In the genomic region with DNA sequence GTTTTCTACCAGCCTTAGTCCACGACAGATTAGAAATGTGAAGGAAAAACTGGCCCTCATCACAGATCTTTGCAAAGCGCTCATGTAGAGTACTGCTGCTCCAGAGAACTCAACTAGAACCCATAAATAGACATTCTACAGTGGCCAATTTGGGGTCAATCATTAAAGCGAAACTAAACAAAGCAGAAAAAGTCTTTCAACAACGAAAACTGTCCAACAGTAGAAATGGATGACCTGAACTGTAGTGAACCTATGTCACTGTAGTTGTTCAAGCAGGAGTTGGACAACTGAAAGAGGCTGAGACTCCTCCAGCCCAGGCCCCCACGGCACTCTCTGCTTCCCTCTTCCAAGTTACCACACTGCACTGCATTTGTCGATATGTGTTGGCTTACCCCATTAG, we compare ENCODE assay signal across 18 cellular contexts.
DNase-seq lines count a peak whose midpoint lies in the region; ATAC-seq, FAIRE-seq and TF ChIP-seq lines count a peak whose summit lies in the region.
"Had no signal": no experiment of that assay in that cellular context is flagged by ENCODE, and none has a peak within 500 bp of the region (broad histone marks: within the 10 kb centered on the region; RNA-seq: fewer than 3 reads in every experiment).

No MANE protein-coding gene starts in this region.

- H3K27me3 ChIP-seq in IMR-90 (ENCODE audit: control insufficient read depth, insufficient read depth, low read length) (no peaks in the 10 kb centered on the region), HepG2 (ENCODE audit: control insufficient read depth in 1 of 2, insufficient read depth in 2 of 2, low read length in 2 of 2) (no peaks in the 10 kb centered on the region)
- H3K27me3 ChIP-seq: BLaER1 had no signal

- TF ChIP-seq POLR2A in IMR-90 (IDR thresholded peaks at IDR 0.05; ENCODE audit: low read depth, low read length), result no peak
- TF ChIP-seq POLR2A in HepG2 (IDR thresholded peaks at IDR 0.05; ENCODE audit: insufficient read depth in 1 of 2, low read depth in 2 of 2, low read length in 2 of 2), result no peak

- FAIRE-seq in HepG2 (lab: Jason Lieb, UNC) (no peak), D721Med (lab: Jason Lieb, UNC) (no peak)
- FAIRE-seq: A204.1, GM12878, H54, K562 had no signal

- DNase-seq in IMR-90 (no peak), OCI-M1 (lab: John Stamatoyannopoulos, UW) (peak; percentile 13), HepG2 (ENCODE audit: low spot score) (no peak), D721Med (ENCODE audit: insufficient read length, low spot score) (no peak)
- no peak for DNase-seq in natural killer cell treated with Interleukin-12 subunit alpha and Interleukin-12 subunit beta and Interleukin-15 and Interleukin-18, amount 100 ng/mL, for 72 hours (ENCODE audit: low spot score)
- DNase-seq: CD4-positive, alpha-beta memory T cell; DMS79 treated with DMSO at 0.1 percent for 48 hours; EL; HCEC 1CT had no signal

- H3K4me1 ChIP-seq in IMR-90 (ENCODE audit: control insufficient read depth, insufficient read depth, low read length), result peaks cover 3% of the 10 kb centered on the region
- no peaks in the 10 kb centered on the region for H3K4me1 ChIP-seq in HepG2 (ENCODE audit: insufficient read depth, low read length)
- H3K4me1 ChIP-seq: BLaER1 had no signal

- TF ChIP-seq CTCF in IMR-90 (conservative IDR thresholded peaks at IDR 0.05; ENCODE audit: low read depth, low read length), result no peak
- no peak for TF ChIP-seq CTCF in HepG2 (CRISPR knock-in tag; IDR thresholded peaks at IDR 0.05)
- no peak for TF ChIP-seq CTCF in D721Med (IDR thresholded peaks at IDR 0.05; ENCODE audit: insufficient read depth, missing control alignments)

- H3K18ac ChIP-seq in IMR-90 (ENCODE audit: low read depth, low read length), result no peak overlapping the region

- peaks cover 4 to 17% of the 10 kb centered on the region in 2 experiments; a peak in 2 of 4 replicates for H3K79me1 ChIP-seq in IMR-90 (ENCODE audit: low read depth in 1 of 2, low read length in 2 of 2)

- H3K9ac ChIP-seq in IMR-90 (ENCODE audit: low read depth, low read length) (no peak overlapping the region), HepG2 (ENCODE audit: insufficient read depth, low read depth, low read length) (no peak overlapping the region)
- H3K9ac ChIP-seq: BLaER1 had no signal

- BruUV-seq in IMR-90 (replicated peaks; lab: Mats Ljungman, UMichigan) (no TSS peak), HepG2 (replicated peaks; lab: Mats Ljungman, UMichigan) (no TSS peak)

- H2BK5ac ChIP-seq in IMR-90 (ENCODE audit: low read depth, low read length, poor library complexity, severe bottlenecking), result no peak overlapping the region

- H3K9me3 Mint-ChIP-seq in natural killer cell treated with Interleukin-12 subunit alpha and Interleukin-12 subunit beta and Interleukin-15 and Interleukin-18, amount 100 ng/mL, for 72 hours, result no peaks in the 10 kb centered on the region
- H3K9me3 Mint-ChIP-seq: GM23338 had no signal

- H3K4me1 Mint-ChIP-seq in natural killer cell treated with Interleukin-12 subunit alpha and Interleukin-12 subunit beta and Interleukin-15 and Interleukin-18, amount 100 ng/mL, for 72 hours (ENCODE audit: low read depth in 2 of 2), result no peaks in the 10 kb centered on the region
- H3K4me1 Mint-ChIP-seq: CD14-positive monocyte; CD4-positive, alpha-beta memory T cell had no signal

- no peak overlapping the region for H2AFZ ChIP-seq in IMR-90 (replicated peaks; ENCODE audit: low read length, poor library complexity)
- H2AFZ ChIP-seq in HepG2 (ENCODE audit: low read length), result no peak overlapping the region
- H2AFZ ChIP-seq: GM23338 had no signal

- H3K36me3 Mint-ChIP-seq in natural killer cell treated with Interleukin-12 subunit alpha and Interleukin-12 subunit beta and Interleukin-15 and Interleukin-18, amount 100 ng/mL, for 72 hours, result no peaks in the 10 kb centered on the region
- H3K36me3 Mint-ChIP-seq: CD14-positive monocyte; CD4-positive, alpha-beta memory T cell had no signal

- H2BK20ac ChIP-seq in IMR-90 (ENCODE audit: low read depth, low read length), result no peak overlapping the region

- no peak overlapping the region for H3K4me3 Mint-ChIP-seq in natural killer cell treated with Interleukin-12 subunit alpha and Interleukin-12 subunit beta and Interleukin-15 and Interleukin-18, amount 100 ng/mL, for 72 hours
- H3K4me3 Mint-ChIP-seq: CD14-positive monocyte; CD4-positive, alpha-beta memory T cell; GM23338 had no signal

- POLR2A ChIA-PET in IMR-90 (lab: Charles Lee; ENCODE audit: unreplicated experiment) (no interaction called here), HepG2 (lab: Yijun Ruan, JAX) (no interaction called here)

- H3K23ac ChIP-seq in IMR-90 (ENCODE audit: low read depth, low read length), result no peak overlapping the region

- H3K79me2 ChIP-seq in HepG2 (ENCODE audit: insufficient read depth, low read length), result no peaks in the 10 kb centered on the region

- WGBS in IMR-90 (ENCODE audit: extremely low coverage in 2 of 2, insufficient read length in 1 of 2), 2 experiments, result no CpG with 5 or more reads among the region's 6 CpGs
- WGBS in HepG2 (ENCODE audit: low lambda C conversion rate), result 51% methylated on average over 6 of the region's 6 CpGs

- ATAC-seq in IMR-90 (ENCODE audit: low read depth) (no peak), HepG2 (no peak), GM19467 (IDR thresholded peaks at IDR 0.05; ENCODE audit: unreplicated experiment) (no peak), GM21390 (IDR thresholded peaks at IDR 0.05; ENCODE audit: unreplicated experiment) (no peak)
- no peak for ATAC-seq in natural killer cell treated with Interleukin-12 subunit alpha and Interleukin-12 subunit beta and Interleukin-15 and Interleukin-18, amount 100 ng/mL, for 72 hours
- ATAC-seq: GM12878, GM23338, K562 had no signal

- dilution Hi-C loops in IMR-90 (cut with HindIII; ENCODE audit: low sequenced_read_pairs, unreplicated experiment), result no loop called here

- peaks cover 3% of the 10 kb centered on the region; the same call in 1 of the 2 replicates for H3K9me1 ChIP-seq in IMR-90 (ENCODE audit: insufficient read depth, low read length)

- H3K9me3 ChIP-seq in IMR-90 (ENCODE audit: control insufficient read depth, insufficient read depth, low read length) (no peaks in the 10 kb centered on the region), HepG2 (ENCODE audit: low read length) (no peaks in the 10 kb centered on the region)
- H3K9me3 ChIP-seq: BLaER1 had no signal

- H3K36me3 ChIP-seq in IMR-90 (ENCODE audit: control insufficient read depth, insufficient read depth, low read length), result no peaks in the 10 kb centered on the region
- no peaks in the 10 kb centered on the region for H3K36me3 ChIP-seq in HepG2 (replicated peaks in 1 of 2; ENCODE audit: control insufficient read depth in 1 of 2, insufficient read depth in 2 of 2, low read length in 2 of 2)
- H3K36me3 ChIP-seq: BLaER1 had no signal

- H4K8ac ChIP-seq in IMR-90 (ENCODE audit: low read depth in 2 of 2, low read length in 2 of 2), result no peak overlapping the region

- H3K14ac ChIP-seq in IMR-90 (replicated peaks; ENCODE audit: low read depth, low read length), result no peak overlapping the region

- H3K4me3 ChIP-seq in IMR-90 (ENCODE audit: insufficient read depth, low read depth, low read length) (no peak overlapping the region), HepG2 (replicated peaks in 1 of 3; ENCODE audit: insufficient read depth in 1 of 3, low read depth in 2 of 3, low read length in 3 of 3) (no peak overlapping the region)
- H3K4me3 ChIP-seq: BLaER1, GM12878, GM23338, K562 had no signal

- no peak overlapping the region for H2BK15ac ChIP-seq in IMR-90 (ENCODE audit: low read depth, low read length)

- no peak for TF ChIP-seq RAD21 in IMR-90 (IDR thresholded peaks at IDR 0.05; ENCODE audit: low read length)
- TF ChIP-seq RAD21 in HepG2 (CRISPR knock-in tag; IDR thresholded peaks at IDR 0.05), result no peak

- no peak overlapping the region for H3K56ac ChIP-seq in IMR-90 (ENCODE audit: extremely low read depth, insufficient read depth, low read length)

- no peaks in the 10 kb centered on the region for H4K20me1 ChIP-seq in IMR-90 (ENCODE audit: insufficient read depth, low read length)
- H4K20me1 ChIP-seq in HepG2 (ENCODE audit: insufficient read depth, low read length), result no peaks in the 10 kb centered on the region
- H4K20me1 ChIP-seq: BLaER1 had no signal

- intact Hi-C loops in IMR-90 (cut with micrococcal nuclease), result no loop called here
- intact Hi-C loops in HepG2 (cut with micrococcal nuclease; ENCODE audit: unreplicated experiment), result no loop called here

- H3K27me3 Mint-ChIP-seq in natural killer cell treated with Interleukin-12 subunit alpha and Interleukin-12 subunit beta and Interleukin-15 and Interleukin-18, amount 100 ng/mL, for 72 hours, result peaks cover 0 to 11% of the 10 kb centered on the region in 2 donors
- H3K27me3 Mint-ChIP-seq: CD4-positive, alpha-beta memory T cell had no signal

- H2BK120ac ChIP-seq in IMR-90 (ENCODE audit: low read depth, low read length), result no peak overlapping the region

- H3K4me2 ChIP-seq in IMR-90 (ENCODE audit: low read depth, low read length), result no peak overlapping the region
- H3K4me2 ChIP-seq in HepG2 (ENCODE audit: low read depth, low read length), result 0 out of 2 replicates have a peak overlapping the region, but pooled peaks have one; percentile 6
- H3K4me2 ChIP-seq: BLaER1, GM23338 had no signal

- H2AK9ac ChIP-seq in IMR-90 (replicated peaks; ENCODE audit: low read depth, low read length, poor library complexity), result no peak overlapping the region

- H4K5ac ChIP-seq in IMR-90 (ENCODE audit: low read depth, low read length), result no peak overlapping the region

- H2AK5ac ChIP-seq in IMR-90 (ENCODE audit: low read depth, low read length), result 0 out of 2 replicates have a peak overlapping the region, but pooled peaks have one; percentile 2

- no peak for TF ChIP-seq EP300 in HepG2 (IDR thresholded peaks at IDR 0.05; ENCODE audit: low read depth in 2 of 2, low read length in 2 of 2)
- TF ChIP-seq EP300 in HepG2 (CRISPR knock-in tag; IDR thresholded peaks at IDR 0.05; ENCODE audit: borderline replicate concordance), result no peak

- H3K27ac Mint-ChIP-seq in natural killer cell treated with Interleukin-12 subunit alpha and Interleukin-12 subunit beta and Interleukin-15 and Interleukin-18, amount 100 ng/mL, for 72 hours, result no peak overlapping the region
- H3K27ac Mint-ChIP-seq: CD14-positive monocyte; CD4-positive, alpha-beta memory T cell; GM23338 had no signal

- CTCF ChIA-PET in IMR-90 (lab: Yijun Ruan, JAX), result no interaction called here
- CTCF ChIA-PET in HepG2 (lab: Yijun Ruan, JAX; ENCODE audit: low intra/inter-chr PET ratio, low total read pairs), result no interaction called here

- no peak overlapping the region for H4K91ac ChIP-seq in IMR-90 (ENCODE audit: insufficient read depth, low read depth, low read length)

- no peak overlapping the region for H3K4ac ChIP-seq in IMR-90 (ENCODE audit: low read depth, low read length)

- no peak overlapping the region for H3K27ac ChIP-seq in IMR-90 (ENCODE audit: insufficient read depth, low read length)
- H3K27ac ChIP-seq in HepG2 (ENCODE audit: extremely low read length, insufficient read depth, low read length), result no peak overlapping the region
- H3K27ac ChIP-seq: BLaER1 had no signal

- in situ Hi-C loops in IMR-90 (cut with MboI; ENCODE audit: low sequenced_read_pairs), result no loop called here
- in situ Hi-C loops in HepG2 (cut with HindIII; ENCODE audit: extremely low pct_ligation_motif_present, low pct_unique_long_range_greater_than_20kb), result no loop called here

TF ChIP-seq in IMR-90, 13 proteins besides CTCF, POLR2A, EP300 and RAD21 (continues in another document):
- no peak for TF ChIP-seq CEBPB (IDR thresholded peaks at IDR 0.05; ENCODE audit: low read depth, low read length)

TF ChIP-seq in HepG2, 621 proteins besides CTCF, POLR2A, EP300 and RAD21 (continues in another document):
- no peak for TF ChIP-seq ZNF720 (CRISPR knock-in tag; IDR thresholded peaks at IDR 0.05)
